ENCODE assay signal across 8 cellular contexts in the genomic region with DNA sequence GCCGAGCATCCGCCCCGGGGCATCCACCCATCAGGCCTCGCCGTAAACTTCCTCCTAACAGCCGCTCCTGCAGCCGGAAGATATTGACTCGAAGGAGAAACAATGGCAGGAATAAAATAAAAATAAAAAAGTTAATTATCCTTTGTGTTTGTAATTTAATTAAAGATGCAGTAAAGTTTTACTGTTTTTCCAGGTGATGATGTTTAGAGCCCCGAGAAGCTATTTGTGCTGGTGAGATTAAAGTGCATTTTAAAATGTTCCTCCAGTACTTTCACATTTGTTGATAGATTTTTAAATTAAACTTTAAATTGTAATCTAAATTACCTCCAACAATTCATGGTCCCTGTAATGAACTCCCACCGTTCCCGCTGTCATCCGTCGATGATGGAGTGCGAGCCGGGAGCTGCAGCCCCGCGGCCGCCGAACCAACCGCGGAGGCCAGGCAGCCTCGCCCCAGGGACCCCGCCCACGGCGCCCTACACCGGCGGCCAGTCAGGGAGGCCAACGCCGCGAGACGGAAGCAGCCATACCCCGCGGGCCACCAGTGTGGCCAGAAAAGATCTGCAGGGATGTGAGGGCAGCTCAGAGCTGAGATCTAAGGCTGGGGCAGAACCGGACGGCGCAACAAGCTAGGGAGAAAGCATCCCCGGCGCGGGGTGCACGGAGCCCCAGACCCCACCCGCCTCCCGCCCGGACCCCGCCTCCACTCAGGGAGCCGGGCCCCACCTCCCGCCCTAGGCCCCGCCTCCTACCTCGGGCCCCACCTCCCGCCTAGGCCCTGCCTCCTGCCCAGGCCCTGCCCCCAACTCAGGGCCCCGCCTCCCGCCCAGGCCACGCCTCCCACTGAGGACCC.
DNase-seq lines count a peak whose midpoint lies in the region; ATAC-seq and TF ChIP-seq lines count a peak whose summit lies in the region.

No MANE protein-coding gene starts in this region.

- no peak overlapping the region for H2BK20ac ChIP-seq in IMR-90 (ENCODE audit: low read depth, low read length)

- no peak overlapping the region for H3K14ac ChIP-seq in IMR-90 (replicated peaks; ENCODE audit: low read depth, low read length)

- H4K20me1 ChIP-seq in IMR-90 (ENCODE audit: insufficient read depth, low read length) (no peaks in the 10 kb centered on the region), smooth muscle cell (ENCODE audit: low read depth) (no peaks in the 10 kb centered on the region)

- CTCF ChIA-PET in IMR-90 (lab: Yijun Ruan, JAX) = no interaction called here

- H3K4me3 ChIP-seq in IMR-90 (ENCODE audit: insufficient read depth, low read depth, low read length) = peak overlapping the region; percentile 99
- peak overlapping the region; percentile 42 for H3K4me3 ChIP-seq in astrocyte of the spinal cord (ENCODE audit: low read depth, low read length)
- peak overlapping the region; percentile 48 for H3K4me3 ChIP-seq in iPS-15b (ENCODE audit: low read depth, low read length)
- peak overlapping the region; percentile 83 for H3K4me3 ChIP-seq in smooth muscle cell

- H3K18ac ChIP-seq in IMR-90 (ENCODE audit: low read depth, low read length) = peak overlapping the region; percentile 80; the same call in 1 of the 2 replicates

- dilution Hi-C loops in IMR-90 (cut with HindIII; ENCODE audit: low sequenced_read_pairs, unreplicated experiment) = no loop called here

- peak overlapping the region; percentile 96 for H2AFZ ChIP-seq in IMR-90 (replicated peaks; ENCODE audit: low read length, poor library complexity)
- H2AFZ ChIP-seq in smooth muscle cell (ENCODE audit: low read depth) = peak overlapping the region; percentile 74

- peak overlapping the region; percentile 60 for H2BK5ac ChIP-seq in IMR-90 (ENCODE audit: low read depth, low read length, poor library complexity, severe bottlenecking)

- TF ChIP-seq POLR2A in IMR-90 (IDR thresholded peaks at IDR 0.05; ENCODE audit: low read depth, low read length) = no peak

- no peak overlapping the region for H2AK5ac ChIP-seq in IMR-90 (ENCODE audit: low read depth, low read length)

- ATAC-seq in GM18867 (IDR thresholded peaks at IDR 0.05; ENCODE audit: unreplicated experiment) (peak; percentile 64), IMR-90 (ENCODE audit: low read depth) (peak; percentile 84), HG03469 (IDR thresholded peaks at IDR 0.05; ENCODE audit: unreplicated experiment) (no peak)

- POLR2A ChIA-PET in IMR-90 (lab: Charles Lee; ENCODE audit: unreplicated experiment) = interaction anchor here (0.5 to 0.6 kb wide), 2 partner anchors 27 to 30 kb away, joined by 3 to 5 read pairs; no protein-coding TSS in a partner anchor

- no peak overlapping the region for H3K23ac ChIP-seq in IMR-90 (ENCODE audit: low read depth, low read length)

- no peaks in the 10 kb centered on the region for H3K79me2 ChIP-seq in smooth muscle cell (ENCODE audit: low read depth)

- H3K4ac ChIP-seq in IMR-90 (ENCODE audit: low read depth, low read length) = no peak overlapping the region

- no peak overlapping the region for H2BK120ac ChIP-seq in IMR-90 (ENCODE audit: low read depth, low read length)

- no peaks in the 10 kb centered on the region for H3K9me3 ChIP-seq in IMR-90 (ENCODE audit: control insufficient read depth, insufficient read depth, low read length)
- H3K9me3 ChIP-seq in iPS-15b (ENCODE audit: control insufficient read depth, insufficient read depth, low read length) = no peaks in the 10 kb centered on the region
- H3K9me3 ChIP-seq in smooth muscle cell (replicated peaks; ENCODE audit: low read depth) = no peaks in the 10 kb centered on the region

- no peaks in the 10 kb centered on the region for H3K9me1 ChIP-seq in IMR-90 (ENCODE audit: insufficient read depth, low read length)

- 0 out of 2 replicates have a peak overlapping the region, but pooled peaks have one; percentile 6 for H3K56ac ChIP-seq in IMR-90 (ENCODE audit: extremely low read depth, insufficient read depth, low read length)

- peaks cover 19% of the 10 kb centered on the region for H3K27me3 ChIP-seq in IMR-90 (ENCODE audit: control insufficient read depth, insufficient read depth, low read length)
- H3K27me3 ChIP-seq in iPS-15b (ENCODE audit: control insufficient read depth, insufficient read depth, low read length) = no peaks in the 10 kb centered on the region
- no peaks in the 10 kb centered on the region for H3K27me3 ChIP-seq in smooth muscle cell (ENCODE audit: low read depth)

- BruUV-seq in IMR-90 (replicated peaks; lab: Mats Ljungman, UMichigan) = no TSS peak

- H2AK9ac ChIP-seq in IMR-90 (replicated peaks; ENCODE audit: low read depth, low read length, poor library complexity) = peak overlapping the region; percentile 37

- H3F3A ChIP-seq in smooth muscle cell (ENCODE audit: low read depth) = peaks cover 6% of the 10 kb centered on the region

- H3K9ac ChIP-seq in IMR-90 (ENCODE audit: low read depth, low read length) (peak overlapping the region; percentile 59; the same call in 1 of the 2 replicates), iPS-15b (ENCODE audit: low read depth, low read length) (no peak overlapping the region), smooth muscle cell (ENCODE audit: low read depth) (peak overlapping the region; percentile 57)

- no peak overlapping the region for H4K91ac ChIP-seq in IMR-90 (ENCODE audit: insufficient read depth, low read depth, low read length)

- H3K27ac ChIP-seq in IMR-90 (ENCODE audit: insufficient read depth, low read length) = peak overlapping the region; percentile 62; the same call in 1 of the 2 replicates
- H3K27ac ChIP-seq in smooth muscle cell (ENCODE audit: low read depth) = peak overlapping the region; percentile 33

- H3K4me1 ChIP-seq in IMR-90 (ENCODE audit: control insufficient read depth, insufficient read depth, low read length) (peaks cover 2% of the 10 kb centered on the region; the same call in 1 of the 2 replicates), iPS-15b (ENCODE audit: control insufficient read depth, insufficient read depth, low read length) (no peaks in the 10 kb centered on the region), smooth muscle cell (ENCODE audit: low read depth) (peaks cover 15% of the 10 kb centered on the region)

- H3K36me3 ChIP-seq in IMR-90 (ENCODE audit: control insufficient read depth, insufficient read depth, low read length) (no peaks in the 10 kb centered on the region), iPS-15b (ENCODE audit: control insufficient read depth, insufficient read depth, low read length) (no peaks in the 10 kb centered on the region), smooth muscle cell (ENCODE audit: low read depth) (no peaks in the 10 kb centered on the region)

- WGBS in IMR-90 (ENCODE audit: extremely low coverage in 2 of 2, insufficient read length in 1 of 2), 2 experiments = 0% methylated on average over 13 of the region's 52 CpGs; no CpG with 5 or more reads in 1 of the 2 experiments
- WGBS in smooth muscle cell (ENCODE audit: low lambda C conversion rate) = 2% methylated on average over 36 of the region's 52 CpGs

- intact Hi-C loops in IMR-90 (cut with micrococcal nuclease) = no loop called here

- no peak for TF ChIP-seq RAD21 in IMR-90 (IDR thresholded peaks at IDR 0.05; ENCODE audit: low read length)

- TF ChIP-seq CTCF in IMR-90 (conservative IDR thresholded peaks at IDR 0.05; ENCODE audit: low read depth, low read length) = no peak
- TF ChIP-seq CTCF in astrocyte of the spinal cord (IDR thresholded peaks at IDR 0.05; ENCODE audit: low read depth, low read length) = no peak
- peak; percentile 3 for TF ChIP-seq CTCF in smooth muscle cell (IDR thresholded peaks at IDR 0.05; ENCODE audit: borderline replicate concordance, insufficient read depth, poor library complexity, severe bottlenecking)

- no peak overlapping the region for H2BK15ac ChIP-seq in IMR-90 (ENCODE audit: low read depth, low read length)

- peak overlapping the region in 1 of 2 experiments; percentile 63; a peak in 1 of 4 replicates for H4K8ac ChIP-seq in IMR-90 (ENCODE audit: low read depth in 2 of 2, low read length in 2 of 2)

- H4K5ac ChIP-seq in IMR-90 (ENCODE audit: low read depth, low read length) = peak overlapping the region; percentile 92

- H3K4me2 ChIP-seq in IMR-90 (ENCODE audit: low read depth, low read length) (peak overlapping the region; percentile 100), smooth muscle cell (peak overlapping the region; percentile 83)

- peak; percentile 88 for DNase-seq in 8988T
- no peak for DNase-seq in IMR-90
- DNase-seq in T-helper 9 cell = peak; percentile 94
- peak; percentile 83 for DNase-seq in astrocyte of the spinal cord (ENCODE audit: low read depth, low spot score)
- peak; percentile 93 for DNase-seq in smooth muscle cell (lab: John Stamatoyannopoulos, UW; ENCODE audit: unreplicated experiment)

- in situ Hi-C loops in IMR-90 (cut with MboI; ENCODE audit: low sequenced_read_pairs) (no loop called here), astrocyte of the spinal cord (cut with HindIII; ENCODE audit: low sequenced_read_pairs) (no loop called here)

- H3K79me1 ChIP-seq in IMR-90 (ENCODE audit: low read depth in 1 of 2, low read length in 2 of 2) = no peaks in the 10 kb centered on the region

TF ChIP-seq in IMR-90, 13 proteins besides CTCF, POLR2A, EP300 and RAD21:
- TF ChIP-seq, protein P1, sequence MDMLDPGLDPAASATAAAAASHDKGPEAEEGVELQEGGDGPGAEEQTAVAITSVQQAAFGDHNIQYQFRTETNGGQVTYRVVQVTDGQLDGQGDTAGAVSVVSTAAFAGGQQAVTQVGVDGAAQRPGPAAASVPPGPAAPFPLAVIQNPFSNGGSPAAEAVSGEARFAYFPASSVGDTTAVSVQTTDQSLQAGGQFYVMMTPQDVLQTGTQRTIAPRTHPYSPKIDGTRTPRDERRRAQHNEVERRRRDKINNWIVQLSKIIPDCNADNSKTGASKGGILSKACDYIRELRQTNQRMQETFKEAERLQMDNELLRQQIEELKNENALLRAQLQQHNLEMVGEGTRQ (IDR thresholded peaks at IDR 0.05; ENCODE audit: low read depth, low read length) = no peak

Comparison
In these comparisons a context has a peak if more than half of its experiments do, and no peak if none do; other contexts are left out.
1. H3K4me3 ChIP-seq: peak in every context shown above with its lines; median percentile 99 in IMR-90; 83 in smooth muscle cell; 48 in iPS-15b; 42 in astrocyte of the spinal cord.